In the genomic region with DNA sequence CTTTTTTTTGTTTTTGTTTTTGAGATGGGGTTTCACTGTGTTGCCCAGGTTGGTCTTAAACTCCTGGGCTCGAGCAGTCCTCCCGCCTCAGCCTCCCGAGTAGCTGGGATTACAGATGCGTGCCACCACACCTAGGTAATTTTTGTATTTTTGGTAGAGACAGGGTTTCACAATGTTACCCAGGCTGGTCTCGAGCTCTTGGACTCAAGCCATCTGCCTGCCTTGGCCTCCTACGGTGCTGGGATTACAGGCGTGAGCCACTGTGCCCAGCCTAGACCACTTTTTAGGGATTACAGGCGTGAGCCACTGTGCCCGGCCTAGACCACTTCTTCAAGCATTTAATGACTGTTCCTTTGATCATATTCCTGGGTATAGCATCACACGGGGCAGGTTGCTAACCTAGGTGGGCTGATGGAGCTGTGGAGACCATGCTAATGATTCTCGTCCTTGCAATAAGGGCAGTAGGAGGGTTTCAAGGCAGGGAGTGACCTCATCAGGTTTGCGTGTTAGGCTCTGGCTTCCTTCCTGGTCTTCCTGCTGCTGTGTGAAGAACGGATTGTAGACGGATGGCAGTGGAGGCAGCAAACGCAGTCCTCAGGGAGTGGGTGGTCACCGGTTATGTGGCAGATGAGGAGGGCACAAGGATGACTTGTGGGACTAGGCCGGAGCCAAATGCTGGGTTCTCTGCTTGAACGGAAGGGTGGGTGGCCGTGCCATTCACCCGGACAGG, we compare ENCODE assay signal across 12 cellular contexts. TPM values are rescaled to one million over a fixed set of nuclear protein-coding genes. Genes with fewer than 3 reads are reported as not detected.
A peak's percentile ranks its signal among the peaks of the same experiment; 100 is the strongest.
DNase-seq lines count a peak whose midpoint lies in the region; TF ChIP-seq lines count a peak whose summit lies in the region.
"Had no signal": no experiment of that assay in that cellular context is flagged by ENCODE, and none has a peak within 500 bp of the region (broad histone marks: within the 10 kb centered on the region; RNA-seq: fewer than 3 reads in every experiment).

No MANE protein-coding gene starts in this region.

- H3K4me3 ChIP-seq in GM23248, result no peak overlapping the region
- H3K4me3 ChIP-seq in endodermal cell (ENCODE audit: low read length), result no peak overlapping the region
- H3K4me3 ChIP-seq in osteoblast (ENCODE audit: insufficient read depth, low read length), result no peak overlapping the region

- H3K9me3 Mint-ChIP-seq in endodermal cell (no peaks in the 10 kb centered on the region), HFFc6 (no peaks in the 10 kb centered on the region)

- H3K4me2 ChIP-seq in GM23248 (ENCODE audit: unreplicated experiment) (no peak overlapping the region), osteoblast (ENCODE audit: insufficient read depth, low read length) (peak overlapping the region; percentile 54)

- H3K4me1 ChIP-seq in GM23248 (ENCODE audit: insufficient read depth) (peaks cover 4% of the 10 kb centered on the region; the same call in 1 of the 2 replicates), endodermal cell (ENCODE audit: control insufficient read depth, insufficient read depth, low read length) (no peaks in the 10 kb centered on the region), osteoblast (ENCODE audit: insufficient read depth, low read length) (peaks cover 17% of the 10 kb centered on the region)

- WGBS in GM23248 (ENCODE audit: low coverage in 1 of 2, low lambda C conversion rate in 2 of 2, missing lambda C conversion rate in 2 of 2), 2 experiments, result 70 to 72% methylated on average over 20 of the region's 20 CpGs
- 90 to 95% methylated on average over 14 to 20 of the region's 20 CpGs for WGBS in endodermal cell (ENCODE audit: insufficient coverage in 1 of 2, insufficient read length in 1 of 2), 2 experiments

- H4K20me1 ChIP-seq in GM23248 (ENCODE audit: insufficient read depth), result no peaks in the 10 kb centered on the region
- H4K20me1 ChIP-seq in osteoblast (ENCODE audit: insufficient read depth, low read length), result peaks cover 47% of the 10 kb centered on the region

- no peaks in the 10 kb centered on the region for H3K27me3 ChIP-seq in GM23248 (replicated peaks; ENCODE audit: insufficient read depth)
- H3K27me3 ChIP-seq in endodermal cell (ENCODE audit: control insufficient read depth, insufficient read depth, low read length, poor library complexity, severe bottlenecking), result no peaks in the 10 kb centered on the region
- no peaks in the 10 kb centered on the region for H3K27me3 ChIP-seq in osteoblast (ENCODE audit: insufficient read depth, low read length)

- H3K9me3 ChIP-seq in GM23248 (ENCODE audit: low read depth) (no peaks in the 10 kb centered on the region), endodermal cell (ENCODE audit: control insufficient read depth, low read length) (no peaks in the 10 kb centered on the region), osteoblast (ENCODE audit: low read depth, low read length) (no peaks in the 10 kb centered on the region)

- H3K4me3 Mint-ChIP-seq in endodermal cell (no peak overlapping the region), HFFc6 (no peak overlapping the region)

- H3K36me3 Mint-ChIP-seq in endodermal cell (ENCODE audit: low read depth), result peaks cover 16% of the 10 kb centered on the region
- no peaks in the 10 kb centered on the region; the same call in 1 of the 2 replicates for H3K36me3 Mint-ChIP-seq in HFFc6 (ENCODE audit: low read depth)

- H3K27me3 Mint-ChIP-seq in endodermal cell (ENCODE audit: insufficient read depth), result no peaks in the 10 kb centered on the region
- H3K27me3 Mint-ChIP-seq in HFFc6 (ENCODE audit: insufficient read depth), result no peaks in the 10 kb centered on the region

- TF ChIP-seq CTCF in endodermal cell (conservative IDR thresholded peaks at IDR 0.05) (no peak), osteoblast (IDR thresholded peaks at IDR 0.05; ENCODE audit: extremely low read depth, low read depth, low read length) (no peak), HFFc6 (IDR thresholded peaks at IDR 0.05) (no peak)

- 0 out of 2 replicates have a peak, but pooled peaks cover 11% of the 10 kb centered on the region for H3F3A ChIP-seq in GM23248 (ENCODE audit: insufficient read depth)

- no peaks in the 10 kb centered on the region for H3K36me3 ChIP-seq in GM23248 (ENCODE audit: low read depth)
- no peaks in the 10 kb centered on the region for H3K36me3 ChIP-seq in endodermal cell (ENCODE audit: control insufficient read depth, insufficient read depth, low read length)
- no peaks in the 10 kb centered on the region for H3K36me3 ChIP-seq in osteoblast (ENCODE audit: insufficient read depth, low read length)

- H3K27ac Mint-ChIP-seq in endodermal cell (peak overlapping the region; percentile 27), HFFc6 (no peak overlapping the region)

- DNase-seq in GM23248 (peak; percentile 65), endodermal cell (no peak), osteoblast (ENCODE audit: insufficient read length, low spot score, missing footprints) (peak; percentile 77), HFFc6 (no peak), kidney glomerular epithelial cell (lab: John Stamatoyannopoulos, UW) (no peak)
- no peak for DNase-seq in stimulated activated CD8-positive, alpha-beta memory T cell treated with anti-CD3 and anti-CD28 coated beads, Interleukin-4, amount 100 ng/mL, for 48 hours
- DNase-seq: activated effector memory CD4-positive, alpha-beta T cell treated with Interleukin-2 at 50 U/mL for 16 hours; effector CD4-positive, alpha-beta T cell; H7; islet precursor cell; NCI-H1105 treated with DMSO at 0.1 percent for 48 hours; retina had no signal

- H2AFZ ChIP-seq in GM23248 (no peak overlapping the region), osteoblast (ENCODE audit: low read length) (no peak overlapping the region)

- in situ Hi-C loops in GM23248 (cut with MboI), result no loop called here

- H3K79me2 ChIP-seq in GM23248 (ENCODE audit: insufficient read depth) (peaks cover 100% of the 10 kb centered on the region), osteoblast (ENCODE audit: insufficient read depth, low read length) (peaks cover 92% of the 10 kb centered on the region)

- H3K27ac ChIP-seq in GM23248, result peak overlapping the region; percentile 38
- no peak overlapping the region for H3K27ac ChIP-seq in endodermal cell (ENCODE audit: low read depth, low read length)
- peak overlapping the region; percentile 45 for H3K27ac ChIP-seq in osteoblast (ENCODE audit: low read depth, low read length)

- peaks cover 15% of the 10 kb centered on the region for H3K4me1 Mint-ChIP-seq in endodermal cell
- peaks cover 25% of the 10 kb centered on the region for H3K4me1 Mint-ChIP-seq in HFFc6 (ENCODE audit: low read depth)

- no peaks in the 10 kb centered on the region for H3K9me2 ChIP-seq in GM23248 (ENCODE audit: insufficient read depth)

- peak overlapping the region; percentile 32; the same call in 1 of the 2 replicates for H3K9ac ChIP-seq in GM23248
- H3K9ac ChIP-seq in endodermal cell (ENCODE audit: extremely low read depth, low read length, poor library complexity, severe bottlenecking), result no peak overlapping the region

RNA-seq across cellular contexts. Expression of a gene that starts 13.8 kb away (rescaled TPM):
- 26.8 and 43.6 TPM in 2 replicates for total RNA-seq in GM23248 (2014; rRNA removed; shearing (Covaris generic))
- 31.0 and 33.7 TPM in 2 replicates for polyA plus RNA-seq in GM23248 (2016; fragmentation: Nextera tagmentation; extraction: Ambion mirVana)
- total RNA-seq in endodermal cell (100 to 1,000 TPM; 137 to 139 TPM), osteoblast (38.0 and 46.3 TPM in 2 replicates)
- 71.8 TPM for polyA plus RNA-seq in endodermal cell (2013, experiment 1 of 2)
- 66.9 TPM for polyA plus RNA-seq in endodermal cell (2013, experiment 2 of 2)
- 100 to 1,000 TPM in 1 of 6 experiments, 10 to 100 TPM in 5; 41.0 to 116 (median 46.9) TPM for total RNA-seq in HFFc6 (2021; fragmentation: NEBNext Ultra II Directional; extraction: Animal tissue kit (Norgen Biotek cat#: 25700))

RNA-seq across cellular contexts. Expression of a gene that starts 27.1 kb away (rescaled TPM):
- 26.9 and 37.1 TPM in 2 replicates for total RNA-seq in GM23248 (2014; rRNA removed; shearing (Covaris generic))
- 21.0 and 22.0 TPM in 2 replicates for polyA plus RNA-seq in GM23248 (2016; fragmentation: Nextera tagmentation; extraction: Ambion mirVana)
- total RNA-seq in endodermal cell (10 to 100 TPM; 41.5 to 46.2 TPM), osteoblast (11.9 and 15.0 TPM in 2 replicates)
- 23.5 TPM for polyA plus RNA-seq in endodermal cell (2013, experiment 1 of 2)
- 18.6 TPM for polyA plus RNA-seq in endodermal cell (2013, experiment 2 of 2)
- 10 to 100 TPM; 15.9 to 18.2 (median 17.1) TPM for total RNA-seq in HFFc6 (2021; fragmentation: NEBNext Ultra II Directional; extraction: Animal tissue kit (Norgen Biotek cat#: 25700))

RNA-seq across cellular contexts. Expression of a gene that starts 42.3 kb away (rescaled TPM):
- total RNA-seq in GM23248 (2014; rRNA removed; shearing (Covaris generic)), result 29.6 and 35.0 TPM in 2 replicates
- polyA plus RNA-seq in GM23248 (2016; fragmentation: Nextera tagmentation; extraction: Ambion mirVana), result 6.1 and 11.6 TPM in 2 replicates
- total RNA-seq in endodermal cell (10 to 100 TPM; 47.8 to 51.0 TPM), osteoblast (10.5 and 14.1 TPM in 2 replicates)
- 42.9 TPM for polyA plus RNA-seq in endodermal cell (2013, experiment 1 of 2)
- 39.3 TPM for polyA plus RNA-seq in endodermal cell (2013, experiment 2 of 2)
- total RNA-seq in HFFc6 (2021; fragmentation: NEBNext Ultra II Directional; extraction: Animal tissue kit (Norgen Biotek cat#: 25700)), result 10 to 100 TPM; 23.9 to 34.4 (median 25.4) TPM

RNA-seq across cellular contexts. Expression of a gene that starts 53.9 kb away (rescaled TPM):
- 27.0 and 32.6 TPM in 2 replicates for total RNA-seq in GM23248 (2014; rRNA removed; shearing (Covaris generic))
- polyA plus RNA-seq in GM23248 (2016; fragmentation: Nextera tagmentation; extraction: Ambion mirVana), result 24.1 and 26.7 TPM in 2 replicates
- total RNA-seq in endodermal cell (10 to 100 TPM; 48.9 to 50.4 TPM), osteoblast (20.3 and 26.2 TPM in 2 replicates)
- polyA plus RNA-seq in endodermal cell (2013, experiment 1 of 2), result 44.3 TPM
- 43.0 TPM for polyA plus RNA-seq in endodermal cell (2013, experiment 2 of 2)
- total RNA-seq in HFFc6 (2021; fragmentation: NEBNext Ultra II Directional; extraction: Animal tissue kit (Norgen Biotek cat#: 25700)), result 10 to 100 TPM; 18.2 to 20.7 (median 20.1) TPM

Comparison
In these comparisons a context has a peak if more than half of its experiments do, and no peak if none do; other contexts are left out.
1. DNase-seq: peak in GM23248 (single experiment) and osteoblast (single experiment); none in endodermal cell (single experiment), HFFc6 (single experiment), stimulated activated CD8-positive, alpha-beta memory T cell treated with anti-CD3 and anti-CD28 coated beads, Interleukin-4, amount 100 ng/mL, for 48 hours (single experiment) and kidney glomerular epithelial cell (single experiment).